In genomic region chr6:11613858-11614257, GRCh38 we compare ENCODE assay signal across 2 cellular contexts.
TF ChIP-seq lines count a peak whose summit lies in the region.

No MANE protein-coding gene starts in this region.

TF ChIP-seq in GM23338, 12 proteins besides CTCF, POLR2A, EP300 and RAD21 (continued from another document):
- TF ChIP-seq, protein P1, sequence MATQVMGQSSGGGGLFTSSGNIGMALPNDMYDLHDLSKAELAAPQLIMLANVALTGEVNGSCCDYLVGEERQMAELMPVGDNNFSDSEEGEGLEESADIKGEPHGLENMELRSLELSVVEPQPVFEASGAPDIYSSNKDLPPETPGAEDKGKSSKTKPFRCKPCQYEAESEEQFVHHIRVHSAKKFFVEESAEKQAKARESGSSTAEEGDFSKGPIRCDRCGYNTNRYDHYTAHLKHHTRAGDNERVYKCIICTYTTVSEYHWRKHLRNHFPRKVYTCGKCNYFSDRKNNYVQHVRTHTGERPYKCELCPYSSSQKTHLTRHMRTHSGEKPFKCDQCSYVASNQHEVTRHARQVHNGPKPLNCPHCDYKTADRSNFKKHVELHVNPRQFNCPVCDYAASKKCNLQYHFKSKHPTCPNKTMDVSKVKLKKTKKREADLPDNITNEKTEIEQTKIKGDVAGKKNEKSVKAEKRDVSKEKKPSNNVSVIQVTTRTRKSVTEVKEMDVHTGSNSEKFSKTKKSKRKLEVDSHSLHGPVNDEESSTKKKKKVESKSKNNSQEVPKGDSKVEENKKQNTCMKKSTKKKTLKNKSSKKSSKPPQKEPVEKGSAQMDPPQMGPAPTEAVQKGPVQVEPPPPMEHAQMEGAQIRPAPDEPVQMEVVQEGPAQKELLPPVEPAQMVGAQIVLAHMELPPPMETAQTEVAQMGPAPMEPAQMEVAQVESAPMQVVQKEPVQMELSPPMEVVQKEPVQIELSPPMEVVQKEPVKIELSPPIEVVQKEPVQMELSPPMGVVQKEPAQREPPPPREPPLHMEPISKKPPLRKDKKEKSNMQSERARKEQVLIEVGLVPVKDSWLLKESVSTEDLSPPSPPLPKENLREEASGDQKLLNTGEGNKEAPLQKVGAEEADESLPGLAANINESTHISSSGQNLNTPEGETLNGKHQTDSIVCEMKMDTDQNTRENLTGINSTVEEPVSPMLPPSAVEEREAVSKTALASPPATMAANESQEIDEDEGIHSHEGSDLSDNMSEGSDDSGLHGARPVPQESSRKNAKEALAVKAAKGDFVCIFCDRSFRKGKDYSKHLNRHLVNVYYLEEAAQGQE (IDR thresholded peaks at IDR 0.05; ENCODE audit: unreplicated experiment) = no peak
- TF ChIP-seq NANOG (IDR thresholded peaks at IDR 0.05; ENCODE audit: borderline replicate concordance) (no peak), ZNF331 (CRISPR knock-in tag; IDR thresholded peaks at IDR 0.05; ENCODE audit: low read depth) (no peak), STAT1 (IDR thresholded peaks at IDR 0.05; ENCODE audit: unreplicated experiment) (no peak), EZH2phosphoT487 (IDR thresholded peaks at IDR 0.05; ENCODE audit: unreplicated experiment) (no peak), ZNF114 (CRISPR knock-in tag; IDR thresholded peaks at IDR 0.05) (no peak), POLR2AphosphoS5 (IDR thresholded peaks at IDR 0.05; ENCODE audit: low read depth) (no peak), ETS1 (IDR thresholded peaks at IDR 0.05) (no peak)
- TF ChIP-seq, protein P2, sequence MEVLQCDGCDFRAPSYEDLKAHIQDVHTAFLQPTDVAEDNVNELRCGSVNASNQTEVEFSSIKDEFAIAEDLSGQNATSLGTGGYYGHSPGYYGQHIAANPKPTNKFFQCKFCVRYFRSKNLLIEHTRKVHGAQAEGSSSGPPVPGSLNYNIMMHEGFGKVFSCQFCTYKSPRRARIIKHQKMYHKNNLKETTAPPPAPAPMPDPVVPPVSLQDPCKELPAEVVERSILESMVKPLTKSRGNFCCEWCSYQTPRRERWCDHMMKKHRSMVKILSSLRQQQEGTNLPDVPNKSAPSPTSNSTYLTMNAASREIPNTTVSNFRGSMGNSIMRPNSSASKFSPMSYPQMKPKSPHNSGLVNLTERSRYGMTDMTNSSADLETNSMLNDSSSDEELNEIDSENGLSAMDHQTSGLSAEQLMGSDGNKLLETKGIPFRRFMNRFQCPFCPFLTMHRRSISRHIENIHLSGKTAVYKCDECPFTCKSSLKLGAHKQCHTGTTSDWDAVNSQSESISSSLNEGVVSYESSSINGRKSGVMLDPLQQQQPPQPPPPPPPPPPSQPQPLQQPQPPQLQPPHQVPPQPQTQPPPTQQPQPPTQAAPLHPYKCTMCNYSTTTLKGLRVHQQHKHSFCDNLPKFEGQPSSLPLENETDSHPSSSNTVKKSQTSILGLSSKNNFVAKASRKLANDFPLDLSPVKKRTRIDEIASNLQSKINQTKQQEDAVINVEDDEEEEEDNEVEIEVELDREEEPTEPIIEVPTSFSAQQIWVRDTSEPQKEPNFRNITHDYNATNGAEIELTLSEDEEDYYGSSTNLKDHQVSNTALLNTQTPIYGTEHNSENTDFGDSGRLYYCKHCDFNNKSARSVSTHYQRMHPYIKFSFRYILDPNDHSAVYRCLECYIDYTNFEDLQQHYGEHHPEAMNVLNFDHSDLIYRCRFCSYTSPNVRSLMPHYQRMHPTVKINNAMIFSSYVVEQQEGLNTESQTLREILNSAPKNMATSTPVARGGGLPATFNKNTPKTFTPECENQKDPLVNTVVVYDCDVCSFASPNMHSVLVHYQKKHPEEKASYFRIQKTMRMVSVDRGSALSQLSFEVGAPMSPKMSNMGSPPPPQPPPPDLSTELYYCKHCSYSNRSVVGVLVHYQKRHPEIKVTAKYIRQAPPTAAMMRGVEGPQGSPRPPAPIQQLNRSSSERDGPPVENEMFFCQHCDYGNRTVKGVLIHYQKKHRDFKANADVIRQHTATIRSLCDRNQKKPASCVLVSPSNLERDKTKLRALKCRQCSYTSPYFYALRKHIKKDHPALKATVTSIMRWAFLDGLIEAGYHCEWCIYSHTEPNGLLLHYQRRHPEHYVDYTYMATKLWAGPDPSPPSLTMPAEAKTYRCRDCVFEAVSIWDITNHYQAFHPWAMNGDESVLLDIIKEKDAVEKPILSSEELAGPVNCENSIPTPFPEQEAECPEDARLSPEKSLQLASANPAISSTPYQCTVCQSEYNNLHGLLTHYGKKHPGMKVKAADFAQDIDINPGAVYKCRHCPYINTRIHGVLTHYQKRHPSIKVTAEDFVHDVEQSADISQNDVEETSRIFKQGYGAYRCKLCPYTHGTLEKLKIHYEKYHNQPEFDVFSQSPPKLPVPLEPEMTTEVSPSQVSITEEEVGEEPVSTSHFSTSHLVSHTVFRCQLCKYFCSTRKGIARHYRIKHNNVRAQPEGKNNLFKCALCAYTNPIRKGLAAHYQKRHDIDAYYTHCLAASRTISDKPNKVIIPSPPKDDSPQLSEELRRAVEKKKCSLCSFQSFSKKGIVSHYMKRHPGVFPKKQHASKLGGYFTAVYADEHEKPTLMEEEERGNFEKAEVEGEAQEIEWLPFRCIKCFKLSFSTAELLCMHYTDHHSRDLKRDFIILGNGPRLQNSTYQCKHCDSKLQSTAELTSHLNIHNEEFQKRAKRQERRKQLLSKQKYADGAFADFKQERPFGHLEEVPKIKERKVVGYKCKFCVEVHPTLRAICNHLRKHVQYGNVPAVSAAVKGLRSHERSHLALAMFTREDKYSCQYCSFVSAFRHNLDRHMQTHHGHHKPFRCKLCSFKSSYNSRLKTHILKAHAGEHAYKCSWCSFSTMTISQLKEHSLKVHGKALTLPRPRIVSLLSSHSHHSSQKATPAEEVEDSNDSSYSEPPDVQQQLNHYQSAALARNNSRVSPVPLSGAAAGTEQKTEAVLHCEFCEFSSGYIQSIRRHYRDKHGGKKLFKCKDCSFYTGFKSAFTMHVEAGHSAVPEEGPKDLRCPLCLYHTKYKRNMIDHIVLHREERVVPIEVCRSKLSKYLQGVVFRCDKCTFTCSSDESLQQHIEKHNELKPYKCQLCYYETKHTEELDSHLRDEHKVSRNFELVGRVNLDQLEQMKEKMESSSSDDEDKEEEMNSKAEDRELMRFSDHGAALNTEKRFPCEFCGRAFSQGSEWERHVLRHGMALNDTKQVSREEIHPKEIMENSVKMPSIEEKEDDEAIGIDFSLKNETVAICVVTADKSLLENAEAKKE (CRISPR knock-in tag; IDR thresholded peaks at IDR 0.05) = no peak
TF ChIP-seq in GM23338: peak in this region for 0.

TF ChIP-seq in HepG2, 621 proteins besides CTCF, POLR2A, EP300 and RAD21 (continued from another document):
- no peak for TF ChIP-seq BCLAF1 (IDR thresholded peaks at IDR 0.05)
- TF ChIP-seq SRSF1 (optimal IDR thresholded peaks at IDR 0.05; ENCODE audit: low read depth, low read length) = no peak
TF ChIP-seq in HepG2: peak in this region for 0.
